Comparison of ENCODE assay signal across 18 cellular contexts in the genomic region with DNA sequence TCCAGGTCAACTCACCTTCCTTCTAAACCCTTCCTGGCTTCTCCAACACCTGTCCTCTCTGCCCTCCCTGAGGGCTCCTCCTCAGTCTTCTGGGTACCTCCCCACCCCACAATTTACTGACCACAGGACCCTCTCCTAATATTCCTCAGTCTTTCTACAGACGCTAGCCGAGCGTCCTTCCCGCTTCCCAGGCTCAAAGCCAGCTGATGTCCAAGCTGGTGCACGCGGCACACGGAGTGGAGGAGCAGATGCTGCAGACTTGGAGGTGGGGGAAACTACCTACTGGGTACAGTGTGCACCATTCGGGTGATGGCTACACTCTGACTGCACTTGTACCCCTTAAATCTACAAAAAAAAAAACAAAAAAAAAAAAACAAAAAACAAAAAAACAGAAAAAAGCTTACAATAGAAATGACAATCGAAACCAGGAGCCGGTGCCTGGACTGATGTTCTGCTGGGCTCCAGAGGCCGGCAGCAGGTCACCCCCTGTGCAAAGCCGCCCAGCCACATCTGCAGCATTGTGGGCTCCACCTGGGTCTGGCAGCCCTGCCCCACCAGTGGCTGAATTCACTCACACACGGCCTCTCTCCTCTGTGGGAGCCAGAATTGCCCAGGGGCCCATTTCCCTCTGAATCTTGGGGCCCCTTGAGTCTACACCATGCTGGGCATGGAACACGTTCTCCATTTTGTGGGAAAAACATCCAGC. TPM values are rescaled to one million over a fixed set of nuclear protein-coding genes. Genes with fewer than 3 reads are reported as not detected.
"Had no signal": no experiment of that assay in that cellular context is flagged by ENCODE, and none has a peak within 500 bp of the region (broad histone marks: within the 10 kb centered on the region; RNA-seq: fewer than 3 reads in every experiment).

No MANE protein-coding gene starts in this region.

- H3K36me3 Mint-ChIP-seq: natural killer cell had no signal

- H2AFZ ChIP-seq: hepatocyte had no signal

- H3K4me2 ChIP-seq: hepatocyte had no signal

- H3K27ac Mint-ChIP-seq: activated B cell treated with CpG ODN at 0.5 μM for 24 hours; activated CD4-positive, alpha-beta T cell treated with anti-CD3 and anti-CD28 coated beads, Interleukin-2, amount 10 ng/mL, durations not matched to agents 24 days and 14 days; natural killer cell; T-helper 1 cell treated with Interleukin-12 subunit alpha and Interleukin-12 subunit beta and Interleukin-4 antibody, amounts not matched to agents 30 μg/mL and 1 μg/mL, for 36 hours had no signal

- H3K4me3 ChIP-seq: ascending aorta, breast epithelium, dorsolateral prefrontal cortex, hepatocyte, left ventricle myocardium inferior, transverse colon had no signal

- H3K9me3 Mint-ChIP-seq: activated B cell treated with CpG ODN at 0.5 μM for 24 hours; activated CD4-positive, alpha-beta T cell treated with anti-CD3 and anti-CD28 coated beads, Interleukin-2, amount 10 ng/mL, durations not matched to agents 24 days and 14 days; natural killer cell; T-helper 1 cell treated with Interleukin-12 subunit alpha and Interleukin-12 subunit beta and Interleukin-4 antibody, amounts not matched to agents 30 μg/mL and 1 μg/mL, for 36 hours had no signal

- DNase-seq: activated B cell treated with CpG ODN at 0.5 μM for 24 hours; activated CD4-positive, alpha-beta T cell treated with anti-CD3 and anti-CD28 coated beads, Interleukin-2, amount 10 ng/mL, durations not matched to agents 24 days and 14 days; activated gamma-delta T cell treated with Interleukin-2 at 50 U/mL for 16 hours; activated T-cell treated with anti-CD3 and anti-CD28 coated beads, Interleukin-2, amount 50 U/mL, for 1 hour; islet precursor cell; left ventricle myocardium inferior; mesenchymal stem cell; natural killer cell; SIG-M5; stimulated activated CD4-positive, alpha-beta T cell treated with anti-CD3 and anti-CD28 coated beads, Interleukin-4, amount 100 ng/mL, for 24 hours; stimulated activated naive CD4-positive, alpha-beta T cell treated with Interleukin-2 at 50 U/mL for 16 hours; substantia nigra; transverse colon had no signal

- ATAC-seq: natural killer cell had no signal

- H3K27me3 Mint-ChIP-seq: activated B cell treated with CpG ODN at 0.5 μM for 24 hours; activated CD4-positive, alpha-beta T cell treated with anti-CD3 and anti-CD28 coated beads, Interleukin-2, amount 10 ng/mL, durations not matched to agents 24 days and 14 days had no signal

- H3K4me3 Mint-ChIP-seq: activated B cell treated with CpG ODN at 0.5 μM for 24 hours; activated CD4-positive, alpha-beta T cell treated with anti-CD3 and anti-CD28 coated beads, Interleukin-2, amount 10 ng/mL, durations not matched to agents 24 days and 14 days; natural killer cell; T-helper 1 cell treated with Interleukin-12 subunit alpha and Interleukin-12 subunit beta and Interleukin-4 antibody, amounts not matched to agents 30 μg/mL and 1 μg/mL, for 36 hours had no signal

- H3K36me3 ChIP-seq: breast epithelium had no signal

- H3K27ac ChIP-seq: ascending aorta, breast epithelium, hepatocyte, left ventricle myocardium inferior, transverse colon had no signal

- H3K9me3 ChIP-seq: ascending aorta, breast epithelium, left ventricle myocardium inferior, transverse colon had no signal

- H3K27me3 ChIP-seq: ascending aorta, breast epithelium, dorsolateral prefrontal cortex, hepatocyte, transverse colon had no signal

RNA-seq across cellular contexts. Expression of a gene that starts 17.0 kb away (rescaled TPM):
- total RNA-seq: activated B cell treated with CpG ODN at 0.5 μM for 24 hours, ascending aorta, transverse colon had no signal
